In the genomic region with DNA sequence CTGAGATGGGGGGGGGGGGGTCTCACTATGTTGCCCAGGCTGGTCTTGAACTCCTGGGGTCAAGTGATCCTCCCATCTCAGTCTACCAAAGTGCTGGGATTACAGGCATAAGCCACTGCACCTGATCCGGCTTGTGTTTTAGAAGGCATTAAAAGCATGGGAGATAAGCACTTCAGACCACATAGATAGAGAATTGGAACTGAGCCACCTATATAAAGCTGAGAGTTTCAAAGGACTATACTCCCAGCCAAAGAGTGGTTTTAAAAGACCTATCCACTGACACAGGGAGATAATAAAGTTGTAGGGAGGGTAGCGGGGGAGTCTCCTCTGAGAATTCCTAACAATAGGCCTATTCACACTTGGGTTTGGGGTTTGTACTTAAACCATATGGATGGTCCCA, we compare ENCODE assay signal across 1 cellular context.
TF ChIP-seq lines count a peak whose summit lies in the region.

No MANE protein-coding gene starts in this region.

TF ChIP-seq in HEK293, 187 proteins besides CTCF, POLR2A, EP300 and RAD21 (continued from another document):
- TF ChIP-seq ZNF169 (tag by site-specific recombination; IDR thresholded peaks at IDR 0.05) (no peak), ZNF596 (tag by site-specific recombination; IDR thresholded peaks at IDR 0.05) (no peak), ZNF366 (tag by site-specific recombination; conservative IDR thresholded peaks at IDR 0.05) (0 out of 2 replicates have a peak, but pooled peaks have one; percentile 15), ZNF623 (tag by site-specific recombination; IDR thresholded peaks at IDR 0.05) (no peak), ZNF660 (tag by site-specific recombination; IDR thresholded peaks at IDR 0.05) (no peak), TRIM28 (IDR thresholded peaks at IDR 0.05; ENCODE audit: borderline replicate concordance, low read length) (no peak), ZNF658 (tag by site-specific recombination; IDR thresholded peaks at IDR 0.05) (no peak), ZNF747 (tag by site-specific recombination; IDR thresholded peaks at IDR 0.05) (no peak), SCRT2 (tag by site-specific recombination; IDR thresholded peaks at IDR 0.05) (no peak), ZFP3 (tag by site-specific recombination; IDR thresholded peaks at IDR 0.05; ENCODE audit: low read depth) (no peak), BCL11B (tag by site-specific recombination; IDR thresholded peaks at IDR 0.05; ENCODE audit: low read depth) (no peak), ZSCAN16 (tag by site-specific recombination; IDR thresholded peaks at IDR 0.05) (no peak), ZNF777 (tag by site-specific recombination; IDR thresholded peaks at IDR 0.05; ENCODE audit: borderline replicate concordance) (no peak), BCL11A (tag by site-specific recombination; IDR thresholded peaks at IDR 0.05; ENCODE audit: low read depth) (no peak), ZNF843 (tag by site-specific recombination; IDR thresholded peaks at IDR 0.05) (0 out of 2 replicates have a peak, but pooled peaks have one; percentile 61), FEZF1 (tag by site-specific recombination; IDR thresholded peaks at IDR 0.05) (peak; percentile 28; the same call in 1 of the 2 replicates), ZBTB17 (tag by site-specific recombination; IDR thresholded peaks at IDR 0.05) (0 out of 2 replicates have a peak, but pooled peaks have one; percentile 31), OSR2 (tag by site-specific recombination; IDR thresholded peaks at IDR 0.05) (peak; percentile 75)
- TF ChIP-seq, protein P1, sequence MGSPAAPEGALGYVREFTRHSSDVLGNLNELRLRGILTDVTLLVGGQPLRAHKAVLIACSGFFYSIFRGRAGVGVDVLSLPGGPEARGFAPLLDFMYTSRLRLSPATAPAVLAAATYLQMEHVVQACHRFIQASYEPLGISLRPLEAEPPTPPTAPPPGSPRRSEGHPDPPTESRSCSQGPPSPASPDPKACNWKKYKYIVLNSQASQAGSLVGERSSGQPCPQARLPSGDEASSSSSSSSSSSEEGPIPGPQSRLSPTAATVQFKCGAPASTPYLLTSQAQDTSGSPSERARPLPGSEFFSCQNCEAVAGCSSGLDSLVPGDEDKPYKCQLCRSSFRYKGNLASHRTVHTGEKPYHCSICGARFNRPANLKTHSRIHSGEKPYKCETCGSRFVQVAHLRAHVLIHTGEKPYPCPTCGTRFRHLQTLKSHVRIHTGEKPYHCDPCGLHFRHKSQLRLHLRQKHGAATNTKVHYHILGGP (tag by site-specific recombination; IDR thresholded peaks at IDR 0.05), result no peak
- TF ChIP-seq, protein P2, sequence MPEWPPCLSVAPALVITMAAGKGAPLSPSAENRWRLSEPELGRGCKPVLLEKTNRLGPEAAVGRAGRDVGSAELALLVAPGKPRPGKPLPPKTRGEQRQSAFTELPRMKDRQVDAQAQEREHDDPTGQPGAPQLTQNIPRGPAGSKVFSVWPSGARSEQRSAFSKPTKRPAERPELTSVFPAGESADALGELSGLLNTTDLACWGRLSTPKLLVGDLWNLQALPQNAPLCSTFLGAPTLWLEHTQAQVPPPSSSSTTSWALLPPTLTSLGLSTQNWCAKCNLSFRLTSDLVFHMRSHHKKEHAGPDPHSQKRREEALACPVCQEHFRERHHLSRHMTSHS (tag by site-specific recombination; IDR thresholded peaks at IDR 0.05), result no peak
- TF ChIP-seq, protein P3, sequence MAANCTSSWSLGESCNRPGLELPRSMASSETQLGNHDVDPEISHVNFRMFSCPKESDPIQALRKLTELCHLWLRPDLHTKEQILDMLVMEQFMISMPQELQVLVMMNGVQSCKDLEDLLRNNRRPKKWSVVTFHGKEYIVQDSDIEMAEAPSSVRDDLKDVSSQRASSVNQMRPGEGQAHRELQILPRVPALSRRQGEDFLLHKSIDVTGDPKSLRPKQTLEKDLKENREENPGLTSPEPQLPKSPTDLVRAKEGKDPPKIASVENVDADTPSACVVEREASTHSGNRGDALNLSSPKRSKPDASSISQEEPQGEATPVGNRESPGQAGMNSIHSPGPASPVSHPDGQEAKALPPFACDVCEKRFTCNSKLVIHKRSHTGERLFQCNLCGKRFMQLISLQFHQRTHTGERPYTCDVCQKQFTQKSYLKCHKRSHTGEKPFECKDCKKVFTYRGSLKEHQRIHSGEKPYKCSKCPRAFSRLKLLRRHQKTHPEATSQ (tag by site-specific recombination; IDR thresholded peaks at IDR 0.05), result no peak
- TF ChIP-seq, protein P4, sequence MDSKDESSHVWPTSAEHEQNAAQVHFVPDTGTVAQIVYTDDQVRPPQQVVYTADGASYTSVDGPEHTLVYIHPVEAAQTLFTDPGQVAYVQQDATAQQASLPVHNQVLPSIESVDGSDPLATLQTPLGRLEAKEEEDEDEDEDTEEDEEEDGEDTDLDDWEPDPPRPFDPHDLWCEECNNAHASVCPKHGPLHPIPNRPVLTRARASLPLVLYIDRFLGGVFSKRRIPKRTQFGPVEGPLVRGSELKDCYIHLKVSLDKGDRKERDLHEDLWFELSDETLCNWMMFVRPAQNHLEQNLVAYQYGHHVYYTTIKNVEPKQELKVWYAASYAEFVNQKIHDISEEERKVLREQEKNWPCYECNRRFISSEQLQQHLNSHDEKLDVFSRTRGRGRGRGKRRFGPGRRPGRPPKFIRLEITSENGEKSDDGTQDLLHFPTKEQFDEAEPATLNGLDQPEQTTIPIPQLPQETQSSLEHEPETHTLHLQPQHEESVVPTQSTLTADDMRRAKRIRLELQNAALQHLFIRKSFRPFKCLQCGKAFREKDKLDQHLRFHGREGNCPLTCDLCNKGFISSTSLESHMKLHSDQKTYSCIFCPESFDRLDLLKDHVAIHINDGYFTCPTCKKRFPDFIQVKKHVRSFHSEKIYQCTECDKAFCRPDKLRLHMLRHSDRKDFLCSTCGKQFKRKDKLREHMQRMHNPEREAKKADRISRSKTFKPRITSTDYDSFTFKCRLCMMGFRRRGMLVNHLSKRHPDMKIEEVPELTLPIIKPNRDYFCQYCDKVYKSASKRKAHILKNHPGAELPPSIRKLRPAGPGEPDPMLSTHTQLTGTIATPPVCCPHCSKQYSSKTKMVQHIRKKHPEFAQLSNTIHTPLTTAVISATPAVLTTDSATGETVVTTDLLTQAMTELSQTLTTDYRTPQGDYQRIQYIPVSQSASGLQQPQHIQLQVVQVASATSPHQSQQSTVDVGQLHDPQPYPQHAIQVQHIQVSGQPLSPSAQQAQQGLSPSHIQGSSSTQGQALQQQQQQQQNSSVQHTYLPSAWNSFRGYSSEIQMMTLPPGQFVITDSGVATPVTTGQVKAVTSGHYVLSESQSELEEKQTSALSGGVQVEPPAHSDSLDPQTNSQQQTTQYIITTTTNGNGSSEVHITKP (tag by site-specific recombination; IDR thresholded peaks at IDR 0.05), result no peak
- TF ChIP-seq, protein P5, sequence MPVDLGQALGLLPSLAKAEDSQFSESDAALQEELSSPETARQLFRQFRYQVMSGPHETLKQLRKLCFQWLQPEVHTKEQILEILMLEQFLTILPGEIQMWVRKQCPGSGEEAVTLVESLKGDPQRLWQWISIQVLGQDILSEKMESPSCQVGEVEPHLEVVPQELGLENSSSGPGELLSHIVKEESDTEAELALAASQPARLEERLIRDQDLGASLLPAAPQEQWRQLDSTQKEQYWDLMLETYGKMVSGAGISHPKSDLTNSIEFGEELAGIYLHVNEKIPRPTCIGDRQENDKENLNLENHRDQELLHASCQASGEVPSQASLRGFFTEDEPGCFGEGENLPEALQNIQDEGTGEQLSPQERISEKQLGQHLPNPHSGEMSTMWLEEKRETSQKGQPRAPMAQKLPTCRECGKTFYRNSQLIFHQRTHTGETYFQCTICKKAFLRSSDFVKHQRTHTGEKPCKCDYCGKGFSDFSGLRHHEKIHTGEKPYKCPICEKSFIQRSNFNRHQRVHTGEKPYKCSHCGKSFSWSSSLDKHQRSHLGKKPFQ (tag by site-specific recombination; IDR thresholded peaks at IDR 0.05), result peak; percentile 91
- TF ChIP-seq, protein P6, sequence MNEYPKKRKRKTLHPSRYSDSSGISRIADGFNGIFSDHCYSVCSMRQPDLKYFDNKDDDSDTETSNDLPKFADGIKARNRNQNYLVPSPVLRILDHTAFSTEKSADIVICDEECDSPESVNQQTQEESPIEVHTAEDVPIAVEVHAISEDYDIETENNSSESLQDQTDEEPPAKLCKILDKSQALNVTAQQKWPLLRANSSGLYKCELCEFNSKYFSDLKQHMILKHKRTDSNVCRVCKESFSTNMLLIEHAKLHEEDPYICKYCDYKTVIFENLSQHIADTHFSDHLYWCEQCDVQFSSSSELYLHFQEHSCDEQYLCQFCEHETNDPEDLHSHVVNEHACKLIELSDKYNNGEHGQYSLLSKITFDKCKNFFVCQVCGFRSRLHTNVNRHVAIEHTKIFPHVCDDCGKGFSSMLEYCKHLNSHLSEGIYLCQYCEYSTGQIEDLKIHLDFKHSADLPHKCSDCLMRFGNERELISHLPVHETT (tag by site-specific recombination; IDR thresholded peaks at IDR 0.05), result no peak
